ENCODE assay signal across 1 cellular context in the genomic region with DNA sequence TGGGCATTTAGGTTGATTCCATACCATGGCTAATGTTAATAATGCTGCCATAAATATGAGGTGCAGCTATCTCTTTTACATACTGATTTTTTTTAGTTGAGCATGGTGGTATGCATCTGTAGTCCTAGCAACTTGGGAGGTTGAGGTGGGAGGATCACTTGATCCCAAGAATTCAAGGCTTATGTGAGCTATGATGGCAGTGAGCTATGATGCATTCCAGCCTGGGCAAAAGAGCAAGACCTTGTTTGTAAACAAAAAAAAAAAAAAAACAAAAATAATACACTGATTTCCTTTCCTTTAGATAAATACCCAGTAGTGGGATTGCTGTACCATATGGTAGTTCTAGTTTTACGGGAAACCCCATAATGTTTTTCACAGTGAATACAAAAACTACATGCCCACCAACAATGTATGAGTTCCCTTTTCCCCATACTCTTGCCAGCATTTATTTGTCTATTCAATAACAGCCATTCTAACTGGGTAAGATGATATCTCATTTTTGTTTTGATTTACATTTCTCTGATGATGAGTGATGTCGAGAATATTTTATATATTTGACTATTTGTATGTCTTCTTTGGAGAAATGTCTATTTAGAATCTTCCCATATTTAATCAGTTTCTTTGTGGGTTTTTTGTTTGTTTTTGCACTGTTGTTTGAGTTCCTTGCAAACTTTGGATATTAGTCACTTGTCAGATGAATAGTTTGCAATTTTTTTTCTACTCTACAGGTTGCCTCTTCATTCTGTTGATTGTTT.
TF ChIP-seq lines count a peak whose summit lies in the region.

No MANE protein-coding gene starts in this region.

TF ChIP-seq in IMR-90, 13 proteins besides CTCF, POLR2A, EP300 and RAD21 (continued from another document):
- TF ChIP-seq MXI1 (IDR thresholded peaks at IDR 0.05; ENCODE audit: borderline replicate concordance, low read depth, low read length) (no peak), MAFK (IDR thresholded peaks at IDR 0.05; ENCODE audit: low read depth, low read length) (no peak)
- TF ChIP-seq, protein P1, sequence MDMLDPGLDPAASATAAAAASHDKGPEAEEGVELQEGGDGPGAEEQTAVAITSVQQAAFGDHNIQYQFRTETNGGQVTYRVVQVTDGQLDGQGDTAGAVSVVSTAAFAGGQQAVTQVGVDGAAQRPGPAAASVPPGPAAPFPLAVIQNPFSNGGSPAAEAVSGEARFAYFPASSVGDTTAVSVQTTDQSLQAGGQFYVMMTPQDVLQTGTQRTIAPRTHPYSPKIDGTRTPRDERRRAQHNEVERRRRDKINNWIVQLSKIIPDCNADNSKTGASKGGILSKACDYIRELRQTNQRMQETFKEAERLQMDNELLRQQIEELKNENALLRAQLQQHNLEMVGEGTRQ (IDR thresholded peaks at IDR 0.05; ENCODE audit: low read depth, low read length) = no peak
